ENCODE assay signal across 25 cellular contexts in genomic region chr6:7904654-7905319, GRCh38. TPM values are rescaled to one million over a fixed set of nuclear protein-coding genes. Genes with fewer than 3 reads are reported as not detected.
DNase-seq lines count a peak whose midpoint lies in the region; ATAC-seq and TF ChIP-seq lines count a peak whose summit lies in the region.
"Had no signal": no experiment of that assay in that cellular context is flagged by ENCODE, and none has a peak within 500 bp of the region (broad histone marks: within the 10 kb centered on the region; RNA-seq: fewer than 3 reads in every experiment).

No MANE protein-coding gene starts in this region.

- H3K27me3 Mint-ChIP-seq in activated B cell treated with CpG ODN at 0.5 μM for 24 hours, result no peaks in the 10 kb centered on the region
- H3K27me3 Mint-ChIP-seq: stimulated activated naive CD8-positive, alpha-beta T cell treated with anti-CD3 and anti-CD28 coated beads, Interleukin-15, Interleukin-2, amounts not matched to agents 100 ng/mL and 50 ng/mL, for 24 hours had no signal

- intact Hi-C loops in heart left ventricle (cut with DNase I), result loop anchor here in 5 of 10 donors (5.0 to 10.0 kb wide), 5 partner anchors 88 to 177 kb away; partner anchors contain the start of genes BLOC1S5 (in 2 of the 5) and BMP6 (in 1 of the 5)
- intact Hi-C loops in cardiac septum (cut with DNase I), result no loop called here
- intact Hi-C loops in activated B cell treated with CpG ODN at 0.5 μM for 24 hours (cut with micrococcal nuclease), result no loop called here

- peaks cover 0 to 47% (median 22%) of the 10 kb centered on the region in 12 donors for H3K4me1 ChIP-seq in heart left ventricle

- no peak overlapping the region for H3K4me3 ChIP-seq in heart left ventricle
- H3K4me3 ChIP-seq: cardiac muscle cell, dorsolateral prefrontal cortex, GM23248, Peyer's patch, tibial nerve had no signal

- H3K27ac Mint-ChIP-seq in activated B cell treated with CpG ODN at 0.5 μM for 24 hours, result peak overlapping the region; percentile 44
- H3K27ac Mint-ChIP-seq: natural killer cell; stimulated activated naive CD8-positive, alpha-beta T cell treated with anti-CD3 and anti-CD28 coated beads, Interleukin-15, Interleukin-2, amounts not matched to agents 100 ng/mL and 50 ng/mL, for 24 hours had no signal

- H3K27ac ChIP-seq in heart left ventricle (peak overlapping the region in 1 of 12 donors; percentile 2), caudate nucleus (ENCODE audit: low read depth, low read length) (no peak overlapping the region)
- H3K27ac ChIP-seq: cardiac muscle cell, dorsolateral prefrontal cortex, epithelial cell of prostate, GM23248, Peyer's patch, tibial nerve had no signal

- H3K36me3 ChIP-seq in heart left ventricle, result peaks cover 0 to 50% (median 48%) of the 10 kb centered on the region in 9 donors

- TF ChIP-seq POLR2A in heart left ventricle (IDR thresholded peaks at IDR 0.05), result no peak

- POLR2A ChIA-PET in activated B cell treated with CpG ODN at 0.5 μM for 24 hours (lab: Charles Lee), result interaction anchor here (0.6 kb wide), 1 partner anchor 33 kb away, joined by 4 read pairs; no protein-coding TSS in a partner anchor

- no peaks in the 10 kb centered on the region for H3K27me3 ChIP-seq in heart left ventricle
- H3K27me3 ChIP-seq: cardiac muscle cell, dorsolateral prefrontal cortex, Peyer's patch, tibial nerve had no signal

- no peaks in the 10 kb centered on the region for H3K9me3 Mint-ChIP-seq in activated B cell treated with CpG ODN at 0.5 μM for 24 hours
- H3K9me3 Mint-ChIP-seq: natural killer cell; stimulated activated naive CD8-positive, alpha-beta T cell treated with anti-CD3 and anti-CD28 coated beads, Interleukin-15, Interleukin-2, amounts not matched to agents 100 ng/mL and 50 ng/mL, for 24 hours had no signal

- H3K36me3 Mint-ChIP-seq in activated B cell treated with CpG ODN at 0.5 μM for 24 hours (ENCODE audit: low read depth), result peaks cover 53% of the 10 kb centered on the region
- H3K36me3 Mint-ChIP-seq: natural killer cell had no signal

- TF ChIP-seq CTCF in heart left ventricle (IDR thresholded peaks at IDR 0.05) (no peak), activated B cell treated with CpG ODN at 0.5 μM for 24 hours (IDR thresholded peaks at IDR 0.05) (no peak)

- no peak for DNase-seq in heart left ventricle
- no peak for DNase-seq in cardiac septum (ENCODE audit: low spot score)
- no peak for DNase-seq in activated B cell treated with CpG ODN at 0.5 μM for 24 hours
- peak; percentile 32 for DNase-seq in islet precursor cell
- no peak for DNase-seq in DMS79 treated with DMSO at 0.1 percent for 48 hours (lab: John Stamatoyannopoulos, UW)
- no peak for DNase-seq in caudate nucleus (lab: John Stamatoyannopoulos, UW)
- no peak for DNase-seq in NK-92 treated with Interleukin-12 subunit alpha and Interleukin-12 subunit beta, amount 100 ng/mL, for 24 hours (lab: John Stamatoyannopoulos, UW)
- no peak for DNase-seq in NCI-H146 (lab: John Stamatoyannopoulos, UW)
- DNase-seq: activated gamma-delta T cell, amniotic stem cell, DMS153, dorsolateral prefrontal cortex, GDM1, hypothalamus, natural killer cell, NCI-H1930, NCI-H226, Peyer's patch, T-helper 9 cell had no signal

- 61 to 71% (median 68%) methylated on average over 5 of the region's 5 CpGs for WGBS in heart left ventricle, 4 donors

- CTCF ChIA-PET in activated B cell treated with CpG ODN at 0.5 μM for 24 hours (lab: Charles Lee), result interaction anchor here (1.1 kb wide), 1 partner anchor 35 kb away, joined by 4 read pairs; no protein-coding TSS in a partner anchor

- no peak overlapping the region for H3K4me3 Mint-ChIP-seq in activated B cell treated with CpG ODN at 0.5 μM for 24 hours
- H3K4me3 Mint-ChIP-seq: natural killer cell; stimulated activated naive CD8-positive, alpha-beta T cell treated with anti-CD3 and anti-CD28 coated beads, Interleukin-15, Interleukin-2, amounts not matched to agents 100 ng/mL and 50 ng/mL, for 24 hours had no signal

- ATAC-seq in heart left ventricle (peak; percentile 47 to 74 (median 60)), activated B cell treated with CpG ODN at 0.5 μM for 24 hours (ENCODE audit: low read depth) (no peak)
- ATAC-seq: activated CD4-positive, CD25-positive, alpha-beta regulatory T cell treated with anti-CD3 and anti-CD28 coated beads, Interleukin-2, amount 50 U/mL, for 24 hours; natural killer cell had no signal

- peaks cover 44% of the 10 kb centered on the region for H3K4me1 Mint-ChIP-seq in activated B cell treated with CpG ODN at 0.5 μM for 24 hours

- H3K9me3 ChIP-seq in heart left ventricle, result no peaks in the 10 kb centered on the region
- H3K9me3 ChIP-seq: Peyer's patch, tibial nerve had no signal

RNA-seq across cellular contexts. Expression of gene TXNDC5, which starts 5.8 kb away (rescaled TPM):
- total RNA-seq in heart left ventricle (100 to 1,000 TPM in 1 of 9 donors, 10 to 100 TPM in 8; 33.4 to 110 (median 43.6) TPM), cardiac septum (50.8 TPM), activated B cell treated with CpG ODN at 0.5 μM for 24 hours (68.2 TPM in 2 replicates)
- polyA plus RNA-seq in heart left ventricle, result 100 to 1,000 TPM in 1 of 2 donors, 10 to 100 TPM in 1; 20.3 to 112 TPM
